ENCODE assay signal across 14 cellular contexts in genomic region chr2:207225773-207226172, GRCh38.
DNase-seq lines count a peak whose midpoint lies in the region; ATAC-seq, FAIRE-seq and TF ChIP-seq lines count a peak whose summit lies in the region.
"Had no signal": no experiment of that assay in that cellular context is flagged by ENCODE, and none has a peak within 500 bp of the region (broad histone marks: within the 10 kb centered on the region; RNA-seq: fewer than 3 reads in every experiment).

No MANE protein-coding gene starts in this region.

- H3K36me3 Mint-ChIP-seq in CD8-positive, alpha-beta T cell = no peaks in the 10 kb centered on the region
- no peaks in the 10 kb centered on the region for H3K36me3 Mint-ChIP-seq in T-cell
- no peaks in the 10 kb centered on the region for H3K36me3 Mint-ChIP-seq in T-helper 17 cell (ENCODE audit: low read depth)
- no peaks in the 10 kb centered on the region for H3K36me3 Mint-ChIP-seq in natural killer cell

- peak overlapping the region; percentile 16 for H3K4me3 Mint-ChIP-seq in CD8-positive, alpha-beta T cell
- H3K4me3 Mint-ChIP-seq in T-cell = peak overlapping the region in 1 of 3 donors; percentile 47
- no peak overlapping the region for H3K4me3 Mint-ChIP-seq in T-helper 17 cell
- no peak overlapping the region for H3K4me3 Mint-ChIP-seq in natural killer cell

- peak overlapping the region; percentile 57 for H2AK5ac ChIP-seq in mesendoderm (ENCODE audit: low read length)

- no peak for TF ChIP-seq CTCF in CD8-positive, alpha-beta T cell (IDR thresholded peaks at IDR 0.05)
- no peak for TF ChIP-seq CTCF in natural killer cell (IDR thresholded peaks at IDR 0.05)

- H3K23ac ChIP-seq in mesendoderm (ENCODE audit: low read length) = no peak overlapping the region

- H3K27ac ChIP-seq in CD8-positive, alpha-beta T cell (ENCODE audit: low read depth, low read length) = no peak overlapping the region
- H3K27ac ChIP-seq in mesendoderm (ENCODE audit: low read depth, low read length) = no peak overlapping the region
- H3K27ac ChIP-seq: breast epithelium had no signal

- intact Hi-C loops in CD8-positive, alpha-beta T cell (cut with DNase I, micrococcal nuclease) = no loop called here
- intact Hi-C loops in natural killer cell (cut with micrococcal nuclease) = no loop called here

- no peaks in the 10 kb centered on the region for H3K9me3 Mint-ChIP-seq in CD8-positive, alpha-beta T cell
- H3K9me3 Mint-ChIP-seq in T-cell (no peaks in the 10 kb centered on the region), natural killer cell (no peaks in the 10 kb centered on the region)

- H3K27me3 Mint-ChIP-seq in CD8-positive, alpha-beta T cell (ENCODE audit: low read depth) = peaks cover 3% of the 10 kb centered on the region
- H3K27me3 Mint-ChIP-seq in T-cell (peaks cover 2 to 5% of the 10 kb centered on the region in 2 donors), T-helper 17 cell (peaks cover 34% of the 10 kb centered on the region), natural killer cell (ENCODE audit: low read depth in 2 of 2) (peaks cover 19 to 42% of the 10 kb centered on the region in 2 donors)

- peaks cover 24% of the 10 kb centered on the region for H3K4me1 ChIP-seq in CD8-positive, alpha-beta T cell (ENCODE audit: insufficient read depth, low read length)
- H3K4me1 ChIP-seq in mesendoderm (ENCODE audit: control insufficient read depth, low read depth, low read length) = peaks cover 33% of the 10 kb centered on the region
- H3K4me1 ChIP-seq: breast epithelium had no signal

- CTCF ChIA-PET in CD8-positive, alpha-beta T cell (lab: Charles Lee) = interaction anchor here (1.0 kb wide), 1 partner anchor 9 kb away, joined by 4 read pairs; no protein-coding TSS in a partner anchor
- CTCF ChIA-PET in T-cell (lab: Charles Lee) = no interaction called here

- POLR2A ChIA-PET in CD8-positive, alpha-beta T cell (lab: Charles Lee) = interaction anchor here (1.0 to 1.5 kb wide), 4 partner anchors 12 to 82 kb away, joined by 3 to 5 read pairs (median 4); partner anchors contain the start of gene KLF7
- POLR2A ChIA-PET in T-cell (lab: Charles Lee) = no interaction called here

- no peak overlapping the region for H2BK120ac ChIP-seq in mesendoderm (ENCODE audit: low read depth, low read length)

- H3K9me3 ChIP-seq in CD8-positive, alpha-beta T cell (ENCODE audit: low read length) = no peaks in the 10 kb centered on the region
- H3K9me3 ChIP-seq in T-helper 17 cell (ENCODE audit: control insufficient read depth, low read length, poor library complexity, severe bottlenecking) = no peaks in the 10 kb centered on the region
- H3K9me3 ChIP-seq: breast epithelium had no signal

- no peak overlapping the region for H4K5ac ChIP-seq in mesendoderm (ENCODE audit: low read length)

- no peaks in the 10 kb centered on the region for H3K79me2 ChIP-seq in mesendoderm (ENCODE audit: control insufficient read depth, insufficient read depth, low read length)

- no peaks in the 10 kb centered on the region for H3K79me1 ChIP-seq in mesendoderm (ENCODE audit: low read length)

- peak overlapping the region; percentile 16 for H3K18ac ChIP-seq in mesendoderm (ENCODE audit: low read length)

- no peak overlapping the region for H4K8ac ChIP-seq in mesendoderm (ENCODE audit: low read depth, low read length)

- no peak for ATAC-seq in CD8-positive, alpha-beta T cell
- ATAC-seq in T-cell (replicated peaks in 1 of 4) (peak in 2 of 4 experiments; percentile 43 to 44), T-helper 17 cell (no peak), HG03520 (IDR thresholded peaks at IDR 0.05; ENCODE audit: unreplicated experiment) (no peak), natural killer cell (no peak)
- ATAC-seq: left colon had no signal

- H3K56ac ChIP-seq in mesendoderm (ENCODE audit: low read length) = peak overlapping the region; percentile 58

- no peaks in the 10 kb centered on the region for H3K27me3 ChIP-seq in CD8-positive, alpha-beta T cell (ENCODE audit: insufficient read depth, low read length)
- no peaks in the 10 kb centered on the region for H3K27me3 ChIP-seq in mesendoderm (ENCODE audit: insufficient read depth, low read length, poor library complexity)
- H3K27me3 ChIP-seq: breast epithelium had no signal

- H3K27ac Mint-ChIP-seq in CD8-positive, alpha-beta T cell = no peak overlapping the region
- H3K27ac Mint-ChIP-seq in T-cell = peak overlapping the region; percentile 1 to 5
- no peak overlapping the region for H3K27ac Mint-ChIP-seq in T-helper 17 cell
- no peak overlapping the region for H3K27ac Mint-ChIP-seq in natural killer cell

- FAIRE-seq in GM18507 (lab: Jason Lieb, UNC) = peak; percentile 31
- FAIRE-seq: TTC549 had no signal

- H2BK15ac ChIP-seq in mesendoderm (replicated peaks; ENCODE audit: low read depth) = peak overlapping the region; percentile 28

- no peak overlapping the region for H3K9ac ChIP-seq in mesendoderm (ENCODE audit: low read length)

- peak overlapping the region; percentile 85 for H3K4ac ChIP-seq in mesendoderm (ENCODE audit: low read depth, low read length)

- no CpG with 5 or more reads among the region's 6 CpGs for WGBS in mesendoderm (ENCODE audit: extremely low coverage, insufficient coverage, low lambda C conversion rate)

- H3K4me1 Mint-ChIP-seq in CD8-positive, alpha-beta T cell (ENCODE audit: low read depth) = peaks cover 30% of the 10 kb centered on the region
- peaks cover 25 to 45% (median 27%) of the 10 kb centered on the region in 3 donors for H3K4me1 Mint-ChIP-seq in T-cell
- peaks cover 2% of the 10 kb centered on the region for H3K4me1 Mint-ChIP-seq in T-helper 17 cell
- peaks cover 4 to 5% of the 10 kb centered on the region in 2 donors for H3K4me1 Mint-ChIP-seq in natural killer cell

- DNase-seq in CD8-positive, alpha-beta T cell = no peak
- no peak for DNase-seq in GM18507 (ENCODE audit: extremely low spot score, insufficient read length, low read depth)
- DNase-seq in T-cell = no peak
- no peak for DNase-seq in mesendoderm
- DNase-seq in T-helper 17 cell = no peak
- DNase-seq in natural killer cell = no peak
- no peak for DNase-seq in SKM-1 (lab: John Stamatoyannopoulos, UW; ENCODE audit: unreplicated experiment)
- DNase-seq: activated gamma-delta T cell, left colon, NCI-H1930, NCI-H510A had no signal

- H3K4me3 ChIP-seq in CD8-positive, alpha-beta T cell (ENCODE audit: low read depth, low read length) = peak overlapping the region; percentile 24
- no peak overlapping the region for H3K4me3 ChIP-seq in mesendoderm (ENCODE audit: low read length)
- H3K4me3 ChIP-seq: breast epithelium had no signal

- H2BK5ac ChIP-seq in mesendoderm (ENCODE audit: low read length) = peak overlapping the region; percentile 82

- no peaks in the 10 kb centered on the region for H3K36me3 ChIP-seq in CD8-positive, alpha-beta T cell (ENCODE audit: insufficient read depth, low read length)
- no peaks in the 10 kb centered on the region for H3K36me3 ChIP-seq in mesendoderm (ENCODE audit: control insufficient read depth, insufficient read depth, low read length)
- H3K36me3 ChIP-seq: breast epithelium had no signal

- H3K4me2 ChIP-seq in mesendoderm (ENCODE audit: low read length) = no peak overlapping the region

Comparison
In these comparisons a context has a peak if more than half of its experiments do, and no peak if none do; other contexts are left out.
1. H3K27ac Mint-ChIP-seq: peak in T-cell (2 of 2); none in CD8-positive, alpha-beta T cell (single experiment), T-helper 17 cell (single experiment) and natural killer cell (0 of 2).